Comparison of ENCODE assay signal across 1 cellular context in genomic region chr11:9470765-9471164, GRCh38.
TF ChIP-seq lines count a peak whose summit lies in the region.

No MANE protein-coding gene starts in this region.

TF ChIP-seq in GM23338, 12 proteins besides CTCF, POLR2A, EP300 and RAD21 (continued from another document):
- no peak for TF ChIP-seq ETS1 (IDR thresholded peaks at IDR 0.05)
- no peak for TF ChIP-seq ZNF331 (CRISPR knock-in tag; IDR thresholded peaks at IDR 0.05; ENCODE audit: low read depth)
- no peak for TF ChIP-seq ZNF114 (CRISPR knock-in tag; IDR thresholded peaks at IDR 0.05)
- TF ChIP-seq CREB1 (CRISPR knock-in tag; IDR thresholded peaks at IDR 0.05; ENCODE audit: low read depth), result no peak
- TF ChIP-seq ZNF462 (CRISPR knock-in tag; IDR thresholded peaks at IDR 0.05), result no peak
